Comparison of ENCODE assay signal across 1 cellular context in the genomic region with DNA sequence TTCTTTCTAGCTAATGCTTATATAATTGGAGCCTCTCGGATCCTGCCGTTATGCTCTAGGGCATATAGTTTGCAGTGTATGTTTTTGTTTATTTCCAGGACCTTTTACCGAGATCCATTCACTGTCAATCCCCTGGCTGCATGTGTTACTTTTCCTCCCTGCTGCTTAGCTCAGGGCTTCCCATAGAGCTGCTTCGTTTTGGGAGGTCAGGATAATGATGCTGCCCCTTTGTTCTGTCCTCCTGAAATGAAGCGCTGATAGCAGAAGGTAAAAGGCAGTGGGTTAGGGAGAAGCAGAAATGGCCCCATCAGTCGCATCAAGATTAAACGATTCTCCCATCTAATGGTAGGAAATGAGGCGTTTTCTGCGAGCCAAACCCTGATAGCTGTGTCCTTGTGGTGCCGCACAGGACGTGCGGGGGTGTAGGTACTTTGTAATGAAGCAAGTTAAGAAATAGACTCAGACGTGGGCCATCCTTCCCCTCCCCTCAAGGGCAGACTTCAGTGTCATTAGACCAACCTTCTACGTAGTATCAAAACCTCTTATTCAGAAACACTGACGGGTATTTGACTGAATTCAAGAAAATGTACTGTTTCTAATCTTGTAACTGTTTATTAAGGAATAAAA.
TF ChIP-seq lines count a peak whose summit lies in the region.

No MANE protein-coding gene starts in this region.

TF ChIP-seq in GM23338, 12 proteins besides CTCF, POLR2A, EP300 and RAD21 (continued from another document):
- TF ChIP-seq, protein P1, sequence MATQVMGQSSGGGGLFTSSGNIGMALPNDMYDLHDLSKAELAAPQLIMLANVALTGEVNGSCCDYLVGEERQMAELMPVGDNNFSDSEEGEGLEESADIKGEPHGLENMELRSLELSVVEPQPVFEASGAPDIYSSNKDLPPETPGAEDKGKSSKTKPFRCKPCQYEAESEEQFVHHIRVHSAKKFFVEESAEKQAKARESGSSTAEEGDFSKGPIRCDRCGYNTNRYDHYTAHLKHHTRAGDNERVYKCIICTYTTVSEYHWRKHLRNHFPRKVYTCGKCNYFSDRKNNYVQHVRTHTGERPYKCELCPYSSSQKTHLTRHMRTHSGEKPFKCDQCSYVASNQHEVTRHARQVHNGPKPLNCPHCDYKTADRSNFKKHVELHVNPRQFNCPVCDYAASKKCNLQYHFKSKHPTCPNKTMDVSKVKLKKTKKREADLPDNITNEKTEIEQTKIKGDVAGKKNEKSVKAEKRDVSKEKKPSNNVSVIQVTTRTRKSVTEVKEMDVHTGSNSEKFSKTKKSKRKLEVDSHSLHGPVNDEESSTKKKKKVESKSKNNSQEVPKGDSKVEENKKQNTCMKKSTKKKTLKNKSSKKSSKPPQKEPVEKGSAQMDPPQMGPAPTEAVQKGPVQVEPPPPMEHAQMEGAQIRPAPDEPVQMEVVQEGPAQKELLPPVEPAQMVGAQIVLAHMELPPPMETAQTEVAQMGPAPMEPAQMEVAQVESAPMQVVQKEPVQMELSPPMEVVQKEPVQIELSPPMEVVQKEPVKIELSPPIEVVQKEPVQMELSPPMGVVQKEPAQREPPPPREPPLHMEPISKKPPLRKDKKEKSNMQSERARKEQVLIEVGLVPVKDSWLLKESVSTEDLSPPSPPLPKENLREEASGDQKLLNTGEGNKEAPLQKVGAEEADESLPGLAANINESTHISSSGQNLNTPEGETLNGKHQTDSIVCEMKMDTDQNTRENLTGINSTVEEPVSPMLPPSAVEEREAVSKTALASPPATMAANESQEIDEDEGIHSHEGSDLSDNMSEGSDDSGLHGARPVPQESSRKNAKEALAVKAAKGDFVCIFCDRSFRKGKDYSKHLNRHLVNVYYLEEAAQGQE (IDR thresholded peaks at IDR 0.05; ENCODE audit: unreplicated experiment) = no peak
- TF ChIP-seq EZH2phosphoT487 (IDR thresholded peaks at IDR 0.05; ENCODE audit: unreplicated experiment) (no peak), POLR2AphosphoS5 (IDR thresholded peaks at IDR 0.05; ENCODE audit: low read depth) (no peak), STAT1 (IDR thresholded peaks at IDR 0.05; ENCODE audit: unreplicated experiment) (no peak)
TF ChIP-seq in GM23338: peak in this region for 0.
